ENCODE assay signal across 14 cellular contexts in genomic region chr1:6703016-6703415, GRCh38. TPM values are rescaled to one million over a fixed set of nuclear protein-coding genes. Genes with fewer than 3 reads are reported as not detected.
DNase-seq lines count a peak whose midpoint lies in the region; ATAC-seq and TF ChIP-seq lines count a peak whose summit lies in the region.
"Had no signal": no experiment of that assay in that cellular context is flagged by ENCODE, and none has a peak within 500 bp of the region (broad histone marks: within the 10 kb centered on the region; RNA-seq: fewer than 3 reads in every experiment).

No MANE protein-coding gene starts in this region.

- no peaks in the 10 kb centered on the region for H3K27me3 Mint-ChIP-seq in activated T-helper 17 cell treated with anti-CD3 and anti-CD28 coated beads, Interleukin-2, amount 50 U/mL, for 72 hours
- H3K27me3 Mint-ChIP-seq in nephron (ENCODE audit: low read depth): peaks cover 11% of the 10 kb centered on the region

- no peaks in the 10 kb centered on the region for H4K20me1 ChIP-seq in MM.1S (ENCODE audit: insufficient read depth, low read length)

- H3K4me1 Mint-ChIP-seq in activated T-helper 17 cell treated with anti-CD3 and anti-CD28 coated beads, Interleukin-2, amount 50 U/mL, for 72 hours: peaks cover 9% of the 10 kb centered on the region
- H3K4me1 Mint-ChIP-seq in nephron: peaks cover 26% of the 10 kb centered on the region

- no peak for TF ChIP-seq CTCF in HFF-Myc (IDR thresholded peaks at IDR 0.05; ENCODE audit: low read depth, low read length, missing control alignments)
- TF ChIP-seq CTCF in nephron (IDR thresholded peaks at IDR 0.05; ENCODE audit: unreplicated experiment in 3 of 3): no peak
- TF ChIP-seq CTCF in MM.1S (IDR thresholded peaks at IDR 0.05; ENCODE audit: low read length): no peak

- H3K27ac ChIP-seq in MM.1S (ENCODE audit: low read length): no peak overlapping the region
- H3K27ac ChIP-seq: thyroid gland, WERI-Rb-1 had no signal

- no peak for ATAC-seq in activated T-helper 17 cell treated with anti-CD3 and anti-CD28 coated beads, Interleukin-2, amount 50 U/mL, for 72 hours (replicated peaks)
- ATAC-seq in HG03097 (IDR thresholded peaks at IDR 0.05; ENCODE audit: low FRiP score, unreplicated experiment): no peak

- H3K4me3 Mint-ChIP-seq in activated T-helper 17 cell treated with anti-CD3 and anti-CD28 coated beads, Interleukin-2, amount 50 U/mL, for 72 hours: peak overlapping the region; percentile 86
- H3K4me3 Mint-ChIP-seq in nephron: peak overlapping the region; percentile 73 to 87 (median 75)

- no peaks in the 10 kb centered on the region for H3F3A ChIP-seq in MM.1S (ENCODE audit: insufficient read depth, low read length)

- DNase-seq in DMS 273 (lab: John Stamatoyannopoulos, UW; ENCODE audit: unreplicated experiment) (peak; percentile 96), HFF-Myc (ENCODE audit: extremely low read depth, low read depth) (peak; percentile 40), MM.1S (no peak), KG1 (lab: John Stamatoyannopoulos, UW) (no peak)
- DNase-seq: effector memory CD4-positive, alpha-beta T cell; NCI-H1417 treated with DMSO at 0.1 percent for 48 hours; NCI-H526 treated with DMSO at 0.1 percent for 48 hours; SHP77; thyroid gland; WERI-Rb-1 had no signal

- no peak overlapping the region for H2AFZ ChIP-seq in MM.1S (ENCODE audit: low read length)

- peaks cover 21% of the 10 kb centered on the region for H3K27me3 ChIP-seq in MM.1S (replicated peaks; ENCODE audit: insufficient read depth, low read length)
- H3K27me3 ChIP-seq: thyroid gland had no signal

- H3K9ac ChIP-seq in MM.1S (ENCODE audit: low read length): no peak overlapping the region

- H3K36me3 ChIP-seq in MM.1S (replicated peaks; ENCODE audit: insufficient read depth, low read length): no peaks in the 10 kb centered on the region
- H3K36me3 ChIP-seq: thyroid gland had no signal

- no peaks in the 10 kb centered on the region for H3K36me3 Mint-ChIP-seq in activated T-helper 17 cell treated with anti-CD3 and anti-CD28 coated beads, Interleukin-2, amount 50 U/mL, for 72 hours (ENCODE audit: low read depth)
- H3K36me3 Mint-ChIP-seq in nephron (ENCODE audit: low read depth): no peaks in the 10 kb centered on the region

- H3K79me2 ChIP-seq in MM.1S (ENCODE audit: low read length): peaks cover 35% of the 10 kb centered on the region

- H3K4me3 ChIP-seq in HFF-Myc (replicated peaks; ENCODE audit: low read depth, low read length): no peak overlapping the region
- no peak overlapping the region for H3K4me3 ChIP-seq in MM.1S (ENCODE audit: low read length)
- H3K4me3 ChIP-seq: skin epidermis, thyroid gland had no signal

- H3K9me3 ChIP-seq in MM.1S (replicated peaks; ENCODE audit: insufficient read depth, low read length): no peaks in the 10 kb centered on the region
- H3K9me3 ChIP-seq: thyroid gland had no signal

- H3K4me1 ChIP-seq in MM.1S (ENCODE audit: low read length): peaks cover 8% of the 10 kb centered on the region

- no peak overlapping the region for H3K4me2 ChIP-seq in MM.1S (ENCODE audit: low read depth, low read length)

- peak overlapping the region; percentile 87 for H3K27ac Mint-ChIP-seq in activated T-helper 17 cell treated with anti-CD3 and anti-CD28 coated beads, Interleukin-2, amount 50 U/mL, for 72 hours
- peak overlapping the region in 2 of 3 experiments; percentile 41 to 54 for H3K27ac Mint-ChIP-seq in nephron

- no peaks in the 10 kb centered on the region for H3K9me2 ChIP-seq in MM.1S (replicated peaks; ENCODE audit: insufficient read depth, low read length)

- no peaks in the 10 kb centered on the region for H3K9me3 Mint-ChIP-seq in activated T-helper 17 cell treated with anti-CD3 and anti-CD28 coated beads, Interleukin-2, amount 50 U/mL, for 72 hours
- H3K9me3 Mint-ChIP-seq in nephron: no peaks in the 10 kb centered on the region

RNA-seq across cellular contexts. Expression of gene DNAJC11, which starts 1.4 kb away (rescaled TPM):
- total RNA-seq in activated T-helper 17 cell treated with anti-CD3 and anti-CD28 coated beads, Interleukin-2, amount 50 U/mL, for 72 hours: 10 to 100 TPM; 30.6 to 70.5 TPM

Comparison
In these comparisons a context has a peak if more than half of its experiments do, and no peak if none do; other contexts are left out.
1. DNase-seq: peak in DMS 273 (single experiment) and HFF-Myc (single experiment); none in MM.1S (single experiment) and KG1 (single experiment).